ENCODE assay signal across 8 cellular contexts in genomic region chr10:18650618-18651017, GRCh38. TPM values are rescaled to one million over a fixed set of nuclear protein-coding genes. Genes with fewer than 3 reads are reported as not detected.
DNase-seq lines count a peak whose midpoint lies in the region; ATAC-seq and TF ChIP-seq lines count a peak whose summit lies in the region.

No MANE protein-coding gene starts in this region.

- no peak for TF ChIP-seq CTCF in A673 (conservative IDR thresholded peaks at IDR 0.05; ENCODE audit: low read depth, low read length)
- no peak for TF ChIP-seq CTCF in brain microvascular endothelial cell (IDR thresholded peaks at IDR 0.05; ENCODE audit: low read depth, low read length, missing control alignments)

- H3K4me1 ChIP-seq in A673 (ENCODE audit: insufficient read depth, low read length, poor library complexity, severe bottlenecking) (peaks cover 8% of the 10 kb centered on the region), mononuclear cell (ENCODE audit: insufficient read depth, low read length) (peaks cover 11% of the 10 kb centered on the region)

- DNase-seq in A673 (ENCODE audit: low spot score) (no peak), KG1 (lab: John Stamatoyannopoulos, UW) (peak; percentile 8), brain microvascular endothelial cell (no peak), NCI-H1930 (lab: John Stamatoyannopoulos, UW) (no peak), NCI-H1092 treated with DMSO at 0.1 percent for 48 hours (lab: John Stamatoyannopoulos, UW) (no peak), NCI-H2196 treated with DMSO at 0.1 percent for 48 hours (lab: John Stamatoyannopoulos, UW; ENCODE audit: unreplicated experiment) (no peak)

- no TSS peak for BruUV-seq in A673 (replicated peaks; lab: Mats Ljungman, UMichigan)

- in situ Hi-C loops in brain microvascular endothelial cell (cut with HindIII; ENCODE audit: low pct_ligation_motif_present, low sequenced_read_pairs): no loop called here

- H3K4me3 ChIP-seq in A673 (ENCODE audit: low read depth, low read length, poor library complexity, severe bottlenecking) (peak overlapping the region; percentile 72), brain microvascular endothelial cell (ENCODE audit: low read depth, low read length) (peak overlapping the region; percentile 85), mononuclear cell (ENCODE audit: low read length) (peak overlapping the region; percentile 95)

- intact Hi-C loops in A673 (cut with micrococcal nuclease; ENCODE audit: unreplicated experiment): no loop called here

- H3K27me3 ChIP-seq in A673 (replicated peaks; ENCODE audit: insufficient read depth, low read depth, low read length, poor library complexity) (no peaks in the 10 kb centered on the region), brain microvascular endothelial cell (replicated peaks) (no peaks in the 10 kb centered on the region), mononuclear cell (ENCODE audit: insufficient read depth, low read length) (no peaks in the 10 kb centered on the region)

- no peaks in the 10 kb centered on the region for H3K9me3 ChIP-seq in A673 (ENCODE audit: low read depth, low read length, poor library complexity, severe bottlenecking)
- H3K9me3 ChIP-seq in mononuclear cell (ENCODE audit: low read depth, low read length): no peaks in the 10 kb centered on the region

- H3K36me3 ChIP-seq in A673 (ENCODE audit: insufficient read depth, low read length, poor library complexity, severe bottlenecking) (no peaks in the 10 kb centered on the region), brain microvascular endothelial cell (replicated peaks) (no peaks in the 10 kb centered on the region)

- no peak for ATAC-seq in GM21529 (IDR thresholded peaks at IDR 0.05; ENCODE audit: unreplicated experiment)

- CTCF ChIA-PET in A673 (lab: Charles Lee): no interaction called here

- POLR2A ChIA-PET in A673 (lab: Charles Lee; ENCODE audit: low non-redundant PET): no interaction called here

- H3K27ac ChIP-seq in A673 (ENCODE audit: low read depth, low read length, poor library complexity, severe bottlenecking) (peak overlapping the region; percentile 69), brain microvascular endothelial cell (no peak overlapping the region)

RNA-seq across cellular contexts. Expression of gene NSUN6, which starts 0.8 kb away (rescaled TPM):
- total RNA-seq in A673 (2021): 16.4 and 17.1 TPM in 2 replicates
- total RNA-seq in mononuclear cell: 17.3 TPM

RNA-seq across cellular contexts. Expression of gene ARL5B, which starts 8.6 kb away (rescaled TPM):
- total RNA-seq in A673 (2021) (30.0 and 30.2 TPM in 2 replicates), mononuclear cell (59.0 TPM)
